28 cellular contexts compared by ENCODE assay signal in genomic region chr6:163021054-163021453, GRCh38.
"Had no signal": no experiment of that assay in that cellular context is flagged by ENCODE, and none has a peak within 500 bp of the region (broad histone marks: within the 10 kb centered on the region; RNA-seq: fewer than 3 reads in every experiment).

No MANE protein-coding gene starts in this region.

- FAIRE-seq: islet of Langerhans, kidney, pancreas had no signal

- H3K27me3 Mint-ChIP-seq: stimulated activated naive CD8-positive, alpha-beta T cell treated with anti-CD3 and anti-CD28 coated beads, Interleukin-15, Interleukin-2, amounts not matched to agents 100 ng/mL and 50 ng/mL, for 24 hours had no signal

- H3K4me1 ChIP-seq: left lung, lower lobe of right lung, pancreas, prostate gland, tibial artery, upper lobe of right lung, uterus had no signal

- H3K4me3 ChIP-seq: left lung, lower lobe of right lung, pancreas, prostate gland, smooth muscle cell, suprapubic skin, thoracic aorta, tibial artery, upper lobe of right lung, uterus had no signal

- H3K4me3 Mint-ChIP-seq: naive thymus-derived CD8-positive, alpha-beta T cell; nephron; stimulated activated naive CD8-positive, alpha-beta T cell treated with anti-CD3 and anti-CD28 coated beads, Interleukin-15, Interleukin-2, amounts not matched to agents 100 ng/mL and 50 ng/mL, for 24 hours had no signal

- H3K4me2 ChIP-seq: smooth muscle cell had no signal

- H3K4me1 Mint-ChIP-seq: nephron had no signal

- ATAC-seq: left colon; left lung; naive thymus-derived CD8-positive, alpha-beta T cell; pancreas; right cardiac atrium; upper lobe of right lung had no signal

- H3K27ac Mint-ChIP-seq: naive thymus-derived CD8-positive, alpha-beta T cell; nephron; stimulated activated naive CD8-positive, alpha-beta T cell treated with anti-CD3 and anti-CD28 coated beads, Interleukin-15, Interleukin-2, amounts not matched to agents 100 ng/mL and 50 ng/mL, for 24 hours had no signal

- DNase-seq: hippocampal formation; kidney; left colon; left lung; lower lobe of right lung; mammary epithelial cell; mesenchymal stem cell; naive thymus-derived CD8-positive, alpha-beta T cell; nucleus accumbens; pancreas; retina; right cardiac atrium; stimulated activated CD4-positive, alpha-beta T cell treated with anti-CD3 and anti-CD28 coated beads, Interleukin-1b, Interleukin-23, amount 100 ng/mL, for 48 hours; stimulated activated CD4-positive, alpha-beta T cell treated with anti-CD3 and anti-CD28 coated beads, Interleukin-2, amount 100 ng/mL, for 48 hours; stimulated activated CD4-positive, alpha-beta T cell treated with anti-CD3 and anti-CD28 coated beads, Interleukin-4, amount 100 ng/mL, for 4 hours; stimulated activated CD8-positive, alpha-beta memory T cell treated with anti-CD3 and anti-CD28 coated beads, Interleukin-4, amount 100 ng/mL, for 48 hours; stimulated activated naive CD4-positive, alpha-beta T cell; tibial artery; trophoblast cell; upper lobe of right lung; uterus had no signal

- H3K36me3 ChIP-seq: left lung, lower lobe of right lung, pancreas, prostate gland, suprapubic skin, thoracic aorta, tibial artery, upper lobe of right lung, uterus had no signal

- H3K27ac ChIP-seq: left lung, lower lobe of right lung, pancreas, prostate gland, suprapubic skin, thoracic aorta, tibial artery, upper lobe of right lung, uterus had no signal

- H3K27me3 ChIP-seq: left lung, pancreas, suprapubic skin, tibial artery, upper lobe of right lung, uterus had no signal

- H3K9me3 ChIP-seq: pancreas, prostate gland, suprapubic skin, uterus had no signal
